In genomic region chrX:107856289-107856688, GRCh38 we compare ENCODE assay signal across 27 cellular contexts.
"Had no signal": no experiment of that assay in that cellular context is flagged by ENCODE, and none has a peak within 500 bp of the region (broad histone marks: within the 10 kb centered on the region; RNA-seq: fewer than 3 reads in every experiment).

No MANE protein-coding gene starts in this region.

- H3K27ac ChIP-seq: left lung, lower lobe of right lung, pancreas, tibial nerve, uterus had no signal

- DNase-seq: hypothalamus; immature natural killer cell; kidney; left colon; left lung; lower lobe of right lung; mammary epithelial cell; mesenchymal stem cell; naive thymus-derived CD8-positive, alpha-beta T cell; nucleus accumbens; pancreas; posterior cingulate gyrus; retina; right cardiac atrium; stimulated activated CD4-positive, alpha-beta T cell treated with anti-CD3 and anti-CD28 coated beads, Interleukin-1b, Interleukin-23, amount 100 ng/mL, for 48 hours; stimulated activated CD4-positive, alpha-beta T cell treated with anti-CD3 and anti-CD28 coated beads, Interleukin-2, amount 100 ng/mL, for 48 hours; stimulated activated CD4-positive, alpha-beta T cell treated with anti-CD3 and anti-CD28 coated beads, Interleukin-4, amount 100 ng/mL, for 4 hours; stimulated activated CD8-positive, alpha-beta memory T cell treated with anti-CD3 and anti-CD28 coated beads, Interleukin-4, amount 100 ng/mL, for 48 hours; stimulated activated naive CD4-positive, alpha-beta T cell treated with Interleukin-2 at 50 U/mL for 16 hours; stimulated activated naive CD8-positive, alpha-beta T cell treated with anti-CD3 and anti-CD28 coated beads, Interleukin-15, amount 100 ng/mL, for 72 hours; substantia nigra; uterus had no signal

- ATAC-seq: left colon; left lung; lower lobe of right lung; naive thymus-derived CD8-positive, alpha-beta T cell; pancreas; right cardiac atrium; stimulated activated memory B cell treated with anti-CD40 and anti-IgM and Interleukin-4, amounts not matched to agents 10 μg/mL and 1 μg/mL and 100 μg/mL, for 72 hours; stimulated activated naive CD8-positive, alpha-beta T cell treated with anti-CD3 and anti-CD28 coated beads, Interleukin-15, amount 100 ng/mL, for 72 hours had no signal

- H3K4me3 ChIP-seq: left lung, lower lobe of right lung, pancreas, prostate gland, smooth muscle cell, tibial nerve, uterus had no signal

- H3K9me3 ChIP-seq: left lung, lower lobe of right lung, pancreas, prostate gland, tibial nerve, uterus had no signal

- FAIRE-seq: islet of Langerhans, kidney, pancreas had no signal

- H3K4me1 ChIP-seq: left lung, lower lobe of right lung, pancreas, prostate gland, tibial nerve, uterus had no signal

- H3K27me3 ChIP-seq: left lung, uterus had no signal

- H3K4me2 ChIP-seq: smooth muscle cell had no signal

- H3K36me3 ChIP-seq: left lung, lower lobe of right lung, pancreas, prostate gland, tibial nerve, uterus had no signal
